ENCODE assay signal across 28 cellular contexts in the genomic region with DNA sequence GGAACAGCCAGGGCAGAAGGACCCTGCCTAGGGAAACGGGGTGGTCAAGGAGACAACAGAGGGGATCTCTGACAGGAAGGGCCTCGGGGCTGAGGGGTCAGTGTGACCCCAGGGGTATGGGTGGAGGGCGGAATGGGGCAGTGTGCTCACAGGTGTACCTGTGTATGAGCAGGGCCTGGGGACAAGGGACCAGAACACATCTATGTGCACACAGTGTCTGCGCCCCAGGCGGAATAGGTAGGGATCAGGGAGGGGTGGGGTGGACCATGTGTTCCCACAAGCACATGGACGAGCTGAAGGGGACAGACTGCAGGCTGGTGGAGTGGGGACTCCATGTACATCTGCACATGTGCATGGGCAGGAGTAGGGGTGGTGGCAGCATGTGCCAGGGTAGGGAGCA. TPM values are rescaled to one million over a fixed set of nuclear protein-coding genes. Genes with fewer than 3 reads are reported as not detected.
A peak's percentile ranks its signal among the peaks of the same experiment; 100 is the strongest.
DNase-seq lines count a peak whose midpoint lies in the region; ATAC-seq and TF ChIP-seq lines count a peak whose summit lies in the region.
"Had no signal": no experiment of that assay in that cellular context is flagged by ENCODE, and none has a peak within 500 bp of the region (broad histone marks: within the 10 kb centered on the region; RNA-seq: fewer than 3 reads in every experiment).

No MANE protein-coding gene starts in this region.

- WGBS in endodermal cell (ENCODE audit: insufficient coverage in 1 of 2, insufficient read length in 1 of 2), 2 experiments = 92 to 97% methylated on average over 6 of the region's 6 CpGs

- H3K9me3 ChIP-seq in BLaER1 (no peaks in the 10 kb centered on the region), mucosa of descending colon (no peaks in the 10 kb centered on the region), endodermal cell (ENCODE audit: control insufficient read depth, low read length) (no peaks in the 10 kb centered on the region)
- H3K9me3 ChIP-seq: MG63, testis, vagina had no signal

- H3K36me3 ChIP-seq in BLaER1 (peaks cover 56% of the 10 kb centered on the region), mucosa of descending colon (ENCODE audit: low read depth) (peaks cover 8% of the 10 kb centered on the region), endodermal cell (ENCODE audit: control insufficient read depth, insufficient read depth, low read length) (peaks cover 18% of the 10 kb centered on the region)

- H3K4me3 ChIP-seq in BLaER1 (no peak overlapping the region), mucosa of descending colon (no peak overlapping the region), endodermal cell (ENCODE audit: low read length) (no peak overlapping the region)
- H3K4me3 ChIP-seq: dorsolateral prefrontal cortex, MG63, PC-9, testis, vagina had no signal

- peaks cover 20% of the 10 kb centered on the region for H4K20me1 ChIP-seq in BLaER1

- H3K9me3 Mint-ChIP-seq in activated CD4-positive, alpha-beta T cell treated with anti-CD3 and anti-CD28 coated beads, Interleukin-2, amount 10 ng/mL, durations not matched to agents 7 days and 5 days = no peaks in the 10 kb centered on the region
- no peaks in the 10 kb centered on the region for H3K9me3 Mint-ChIP-seq in T-cell
- no peaks in the 10 kb centered on the region for H3K9me3 Mint-ChIP-seq in endodermal cell
- H3K9me3 Mint-ChIP-seq: H9 had no signal

- H3K4me2 ChIP-seq in BLaER1 = peak overlapping the region; percentile 81
- H3K4me2 ChIP-seq: PC-9 had no signal

- H3K27me3 ChIP-seq in BLaER1 (no peaks in the 10 kb centered on the region), endodermal cell (ENCODE audit: control insufficient read depth, insufficient read depth, low read length, poor library complexity, severe bottlenecking) (no peaks in the 10 kb centered on the region)
- H3K27me3 ChIP-seq: dorsolateral prefrontal cortex, MG63, testis, vagina had no signal

- TF ChIP-seq CTCF in mucosa of descending colon (IDR thresholded peaks at IDR 0.05) = no peak
- no peak for TF ChIP-seq CTCF in endodermal cell (conservative IDR thresholded peaks at IDR 0.05)

- H3K4me1 Mint-ChIP-seq in activated CD4-positive, alpha-beta T cell treated with anti-CD3 and anti-CD28 coated beads, Interleukin-2, amount 10 ng/mL, durations not matched to agents 7 days and 5 days = peaks cover 58% of the 10 kb centered on the region
- peaks cover 53 to 65% (median 58%) of the 10 kb centered on the region in 3 donors for H3K4me1 Mint-ChIP-seq in T-cell
- no peaks in the 10 kb centered on the region for H3K4me1 Mint-ChIP-seq in endodermal cell

- H3K27ac Mint-ChIP-seq in activated CD4-positive, alpha-beta T cell treated with anti-CD3 and anti-CD28 coated beads, Interleukin-2, amount 10 ng/mL, durations not matched to agents 7 days and 5 days = peak overlapping the region; percentile 77
- peak overlapping the region; percentile 57 to 74 for H3K27ac Mint-ChIP-seq in T-cell
- H3K27ac Mint-ChIP-seq in endodermal cell = no peak overlapping the region
- H3K27ac Mint-ChIP-seq: H9 had no signal

- DNase-seq in activated CD4-positive, alpha-beta T cell treated with anti-CD3 and anti-CD28 coated beads, Interleukin-2, amount 10 ng/mL, durations not matched to agents 7 days and 5 days = no peak
- no peak for DNase-seq in activated CD4-positive, alpha-beta T cell treated with anti-CD3 and anti-CD28 coated beads, Interleukin-2, amount 50 U/mL, for 48 hours
- DNase-seq in T-cell (no peak), mucosa of descending colon (peak in 2 of 3 donors; percentile 17 to 38), head of caudate nucleus (no peak), NCI-H1105 (lab: John Stamatoyannopoulos, UW) (no peak), endodermal cell (no peak)
- DNase-seq: DMS79 treated with DMSO at 0.1 percent for 48 hours; dorsolateral prefrontal cortex; GF-D8; KG1; MG63; NCI-H1417; NCI-H2029 treated with DMSO at 0.1 percent for 48 hours; NCI-H526; NK-92 treated with Interleukin-12 subunit alpha and Interleukin-12 subunit beta, amount 100 ng/mL, for 24 hours; occipital lobe; SIG-M5; stimulated activated naive CD8-positive, alpha-beta T cell treated with anti-CD3 and anti-CD28 coated beads, Interleukin-15, Interleukin-2, amounts not matched to agents 100 U/mL and 50 U/mL, for 24 hours; SW 1271; testis had no signal

- peak overlapping the region; percentile 86 for H3K27ac ChIP-seq in BLaER1
- H3K27ac ChIP-seq in endodermal cell (ENCODE audit: low read depth, low read length) = no peak overlapping the region
- H3K27ac ChIP-seq: PC-9, testis, vagina had no signal

- POLR2A ChIA-PET in activated CD4-positive, alpha-beta T cell treated with anti-CD3 and anti-CD28 coated beads, Interleukin-2, amount 10 ng/mL, durations not matched to agents 7 days and 5 days (lab: Charles Lee) = no interaction called here
- POLR2A ChIA-PET in T-cell (lab: Charles Lee) = no interaction called here

- no peaks in the 10 kb centered on the region for H3K27me3 Mint-ChIP-seq in activated CD4-positive, alpha-beta T cell treated with anti-CD3 and anti-CD28 coated beads, Interleukin-2, amount 10 ng/mL, durations not matched to agents 7 days and 5 days
- H3K27me3 Mint-ChIP-seq in T-cell (no peaks in the 10 kb centered on the region), endodermal cell (ENCODE audit: insufficient read depth) (no peaks in the 10 kb centered on the region)

- intact Hi-C loops in mucosa of descending colon (cut with DNase I, micrococcal nuclease) = loop anchor here in 1 of 2 donors (5.0 kb wide), 1 partner anchor 112 kb away; no protein-coding TSS in a partner anchor
- intact Hi-C loops in head of caudate nucleus (cut with DNase I) = no loop called here

- 0 out of 2 replicates have a peak overlapping the region, but pooled peaks have one; percentile 67 for H3K9ac ChIP-seq in BLaER1
- no peak overlapping the region for H3K9ac ChIP-seq in endodermal cell (ENCODE audit: extremely low read depth, low read length, poor library complexity, severe bottlenecking)

- ATAC-seq in T-cell (replicated peaks in 1 of 4) = no peak
- no peak for ATAC-seq in mucosa of descending colon
- ATAC-seq: left lobe of liver; stimulated activated naive CD8-positive, alpha-beta T cell treated with anti-CD3 and anti-CD28 coated beads, Interleukin-15, Interleukin-2, amounts not matched to agents 100 U/mL and 50 U/mL, for 24 hours had no signal

- peaks cover 48% of the 10 kb centered on the region for H3K36me3 Mint-ChIP-seq in activated CD4-positive, alpha-beta T cell treated with anti-CD3 and anti-CD28 coated beads, Interleukin-2, amount 10 ng/mL, durations not matched to agents 7 days and 5 days (ENCODE audit: low read depth)
- H3K36me3 Mint-ChIP-seq in T-cell (peaks cover 24% of the 10 kb centered on the region), endodermal cell (ENCODE audit: low read depth) (peaks cover 29% of the 10 kb centered on the region)

- CTCF ChIA-PET in activated CD4-positive, alpha-beta T cell treated with anti-CD3 and anti-CD28 coated beads, Interleukin-2, amount 10 ng/mL, durations not matched to agents 7 days and 5 days (lab: Charles Lee) = interaction anchor here (0.9 to 5.3 kb wide), 12 partner anchors 10 to 154 kb away, joined by 3 to 81 read pairs (median 7); a partner anchor contains a TSS
- CTCF ChIA-PET in T-cell (lab: Charles Lee) = interaction anchor here (0.9 to 3.4 kb wide), 6 partner anchors 8 to 111 kb away, joined by 3 to 36 read pairs (median 6); no protein-coding TSS in a partner anchor

- H3K4me3 Mint-ChIP-seq in activated CD4-positive, alpha-beta T cell treated with anti-CD3 and anti-CD28 coated beads, Interleukin-2, amount 10 ng/mL, durations not matched to agents 7 days and 5 days = no peak overlapping the region
- H3K4me3 Mint-ChIP-seq in T-cell (no peak overlapping the region), endodermal cell (no peak overlapping the region)
- H3K4me3 Mint-ChIP-seq: H9 had no signal

- H3K4me1 ChIP-seq in BLaER1 (peaks cover 93% of the 10 kb centered on the region), mucosa of descending colon (ENCODE audit: low read depth) (no peaks in the 10 kb centered on the region), endodermal cell (ENCODE audit: control insufficient read depth, insufficient read depth, low read length) (no peaks in the 10 kb centered on the region)

RNA-seq across cellular contexts. Expression of a gene that starts 5.0 kb away (rescaled TPM):
- under 1 TPM; 0.55 to 0.65 TPM for total RNA-seq in activated CD4-positive, alpha-beta T cell treated with anti-CD3 and anti-CD28 coated beads, Interleukin-2, amount 10 ng/mL, durations not matched to agents 7 days and 5 days
- 1 to 10 TPM in 3 of 5 donors, under 1 TPM in 1, not detected in 1; 0.54 to 2.9 (median 2.1) TPM for total RNA-seq in T-cell
- under 1 TPM in 2 of 3 donors, not detected in 1; 0.77 to 0.89 TPM for total RNA-seq in mucosa of descending colon
- under 1 TPM in 1 of 2 donors, not detected in 1; 0.11 TPM for total RNA-seq in endodermal cell
- 0.18 TPM for polyA plus RNA-seq in endodermal cell (2013, experiment 1 of 2)
- 0.17 TPM for polyA plus RNA-seq in endodermal cell (2013, experiment 2 of 2)
- total RNA-seq: A172, H9, left lobe of liver, pulmonary artery endothelial cell, vagina had no signal

RNA-seq across cellular contexts. Expression of a gene that starts 8.5 kb away (rescaled TPM):
- total RNA-seq in activated CD4-positive, alpha-beta T cell treated with anti-CD3 and anti-CD28 coated beads, Interleukin-2, amount 10 ng/mL, durations not matched to agents 7 days and 5 days = 100 to 1,000 TPM; 117 to 119 TPM
- 10 to 100 TPM; 49.8 to 99.9 (median 88.3) TPM for total RNA-seq in T-cell
- 10 to 100 TPM; 39.1 to 41.1 (median 41.0) TPM for total RNA-seq in mucosa of descending colon
- 10 to 100 TPM; 40.7 to 41.9 TPM for total RNA-seq in endodermal cell
- polyA plus RNA-seq in endodermal cell (2013, experiment 1 of 2) = 32.6 TPM
- 27.3 TPM for polyA plus RNA-seq in endodermal cell (2013, experiment 2 of 2)

RNA-seq across cellular contexts. Expression of a gene that starts 15.1 kb away (rescaled TPM):
- 10 to 100 TPM; 82.2 to 92.7 TPM for total RNA-seq in activated CD4-positive, alpha-beta T cell treated with anti-CD3 and anti-CD28 coated beads, Interleukin-2, amount 10 ng/mL, durations not matched to agents 7 days and 5 days
- total RNA-seq in T-cell (10 to 100 TPM; 63.4 to 78.1 (median 73.4) TPM), mucosa of descending colon (10 to 100 TPM in 1 of 3 donors, 1 to 10 TPM in 2; 3.9 to 21.4 (median 9.7) TPM), endodermal cell (1 to 10 TPM; 6.7 to 6.8 TPM)
- polyA plus RNA-seq in endodermal cell (2013, experiment 1 of 2) = 4.8 TPM
- 3.8 TPM for polyA plus RNA-seq in endodermal cell (2013, experiment 2 of 2)

RNA-seq across cellular contexts. Expression of a gene that starts 32.5 kb away (rescaled TPM):
- total RNA-seq in activated CD4-positive, alpha-beta T cell treated with anti-CD3 and anti-CD28 coated beads, Interleukin-2, amount 10 ng/mL, durations not matched to agents 7 days and 5 days = 10 to 100 TPM; 47.5 to 58.4 TPM
- total RNA-seq in T-cell (10 to 100 TPM; 12.2 to 32.7 (median 27.1) TPM), mucosa of descending colon (100 to 1,000 TPM in 1 of 3 donors, 10 to 100 TPM in 2; 67.2 to 103 (median 94.6) TPM), endodermal cell (10 to 100 TPM; 33.6 to 50.1 TPM)
- polyA plus RNA-seq in endodermal cell (2013, experiment 1 of 2) = 49.3 TPM
- 41.2 TPM for polyA plus RNA-seq in endodermal cell (2013, experiment 2 of 2)

RNA-seq across cellular contexts. Expression of a gene that starts 48.0 kb away (rescaled TPM):
- total RNA-seq in activated CD4-positive, alpha-beta T cell treated with anti-CD3 and anti-CD28 coated beads, Interleukin-2, amount 10 ng/mL, durations not matched to agents 7 days and 5 days = 100 to 1,000 TPM; 140 to 143 TPM
- 100 to 1,000 TPM; 119 to 159 (median 154) TPM for total RNA-seq in T-cell
- total RNA-seq in mucosa of descending colon = 10 to 100 TPM; 55.8 to 83.1 (median 62.9) TPM
- 10 to 100 TPM; 78.4 to 84.2 TPM for total RNA-seq in endodermal cell
- polyA plus RNA-seq in endodermal cell (2013, experiment 1 of 2) = 95.1 TPM
- 88.3 TPM for polyA plus RNA-seq in endodermal cell (2013, experiment 2 of 2)

Comparison
In these comparisons a context has a peak if more than half of its experiments do, and no peak if none do; other contexts are left out.
1. DNase-seq: peak in mucosa of descending colon (2 of 3); none in activated CD4-positive, alpha-beta T cell treated with anti-CD3 and anti-CD28 coated beads, Interleukin-2, amount 10 ng/mL, durations not matched to agents 7 days and 5 days (single experiment), activated CD4-positive, alpha-beta T cell treated with anti-CD3 and anti-CD28 coated beads, Interleukin-2, amount 50 U/mL, for 48 hours (0 of 2), T-cell (0 of 34), head of caudate nucleus (0 of 42), NCI-H1105 (single experiment) and endodermal cell (single experiment).